1 cellular context compared by ENCODE assay signal in genomic region chr7:157854066-157854891, GRCh38.
TF ChIP-seq lines count a peak whose summit lies in the region.

No MANE protein-coding gene starts in this region.

TF ChIP-seq in HepG2, 621 proteins besides CTCF, POLR2A, EP300 and RAD21 (continued from another document and continues in another):
- TF ChIP-seq ZNF431 (CRISPR knock-in tag; IDR thresholded peaks at IDR 0.05; ENCODE audit: borderline replicate concordance, low read depth) (no peak), THAP11 (CRISPR knock-in tag; IDR thresholded peaks at IDR 0.05) (no peak), HES4 (CRISPR knock-in tag; IDR thresholded peaks at IDR 0.05; ENCODE audit: borderline replicate concordance) (no peak), ZFY (CRISPR knock-in tag; IDR thresholded peaks at IDR 0.05) (peak; percentile 58; the same call in 1 of the 2 replicates), ZNF549 (CRISPR knock-in tag; IDR thresholded peaks at IDR 0.05) (no peak), ZFP36L1 (CRISPR knock-in tag; IDR thresholded peaks at IDR 0.05) (no peak), ZBTB14 (CRISPR knock-in tag; IDR thresholded peaks at IDR 0.05) (no peak), KIAA2018 (CRISPR knock-in tag; IDR thresholded peaks at IDR 0.05; ENCODE audit: borderline replicate concordance) (no peak), ZNF800 (CRISPR knock-in tag; IDR thresholded peaks at IDR 0.05) (no peak), ZNF770 (CRISPR knock-in tag; IDR thresholded peaks at IDR 0.05) (no peak), NCOA2 (CRISPR knock-in tag; IDR thresholded peaks at IDR 0.05) (0 out of 2 replicates have a peak, but pooled peaks have one; percentile 26), ZNF503 (CRISPR knock-in tag; IDR thresholded peaks at IDR 0.05) (no peak), ZNF780A (CRISPR knock-in tag; IDR thresholded peaks at IDR 0.05) (no peak), FOXK1 (CRISPR knock-in tag; IDR thresholded peaks at IDR 0.05; ENCODE audit: borderline replicate concordance, low read depth) (0 out of 2 replicates have a peak, but pooled peaks have one; percentile 15), ZNF24 (IDR thresholded peaks at IDR 0.05) (no peak), ZEB1 (IDR thresholded peaks at IDR 0.05; ENCODE audit: insufficient replicate concordance, low read depth) (no peak), ZFP36 (IDR thresholded peaks at IDR 0.05; ENCODE audit: borderline replicate concordance, low read depth, low read length, partially characterized antibody) (no peak), MZF1 (CRISPR knock-in tag; IDR thresholded peaks at IDR 0.05; ENCODE audit: borderline replicate concordance) (no peak), ZNF768 (CRISPR knock-in tag; IDR thresholded peaks at IDR 0.05) (no peak), ZNF607 (CRISPR knock-in tag; IDR thresholded peaks at IDR 0.05; ENCODE audit: borderline replicate concordance) (0 out of 2 replicates have a peak, but pooled peaks have one; percentile 41), HDAC6 (IDR thresholded peaks at IDR 0.05; ENCODE audit: low read depth, low read length) (no peak), ZBTB42 (CRISPR knock-in tag; IDR thresholded peaks at IDR 0.05) (no peak), SP5 (CRISPR knock-in tag; IDR thresholded peaks at IDR 0.05; ENCODE audit: borderline replicate concordance, low read depth) (0 out of 2 replicates have a peak, but pooled peaks have one; percentile 31), SATB2 (CRISPR knock-in tag; IDR thresholded peaks at IDR 0.05) (no peak), REXO4 (CRISPR knock-in tag; IDR thresholded peaks at IDR 0.05; ENCODE audit: borderline replicate concordance) (no peak), AFF4 (CRISPR knock-in tag; IDR thresholded peaks at IDR 0.05) (no peak), TBL1XR1 (IDR thresholded peaks at IDR 0.05; ENCODE audit: borderline replicate concordance, low read length, partially characterized antibody) (no peak), SETDB1 (CRISPR knock-in tag; IDR thresholded peaks at IDR 0.05; ENCODE audit: borderline replicate concordance) (no peak), TEF (CRISPR knock-in tag; IDR thresholded peaks at IDR 0.05) (no peak), ZNF337 (CRISPR knock-in tag; IDR thresholded peaks at IDR 0.05; ENCODE audit: borderline replicate concordance, low read depth) (no peak), ONECUT2 (CRISPR knock-in tag; IDR thresholded peaks at IDR 0.05) (no peak), SIN3A (IDR thresholded peaks at IDR 0.05; ENCODE audit: borderline replicate concordance, low read depth, low read length) (no peak), U2AF1 (optimal IDR thresholded peaks at IDR 0.05; ENCODE audit: low read depth, low read length) (no peak), NFKB2 (CRISPR knock-in tag; IDR thresholded peaks at IDR 0.05; ENCODE audit: borderline replicate concordance) (no peak; the same call in 1 of the 2 replicates), POGK (CRISPR knock-in tag; conservative IDR thresholded peaks at IDR 0.05) (no peak), ASH2L (IDR thresholded peaks at IDR 0.05; ENCODE audit: insufficient read length, low read depth, low read length) (no peak), ATAD3A (CRISPR knock-in tag; IDR thresholded peaks at IDR 0.05) (no peak), MATR3 (CRISPR knock-in tag; IDR thresholded peaks at IDR 0.05) (no peak), ZC3H4 (CRISPR knock-in tag; IDR thresholded peaks at IDR 0.05; ENCODE audit: borderline replicate concordance) (no peak)
